Comparison of ENCODE assay signal across 15 cellular contexts in the genomic region with DNA sequence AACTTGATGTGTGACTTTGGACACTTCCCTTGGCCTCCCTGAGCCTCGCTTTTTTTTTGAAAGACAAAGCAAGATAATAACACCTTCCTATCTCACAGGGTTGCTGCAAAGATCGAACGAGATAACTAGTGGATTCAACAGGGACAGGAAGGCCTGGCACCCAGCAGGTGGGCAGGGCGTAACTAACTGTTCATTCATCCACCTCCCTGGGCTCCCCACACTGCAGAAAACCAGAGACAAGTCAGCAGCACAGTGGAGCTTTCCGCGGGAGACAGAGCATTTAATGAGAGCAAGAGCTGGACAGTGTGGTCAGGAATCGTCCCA. TPM values are rescaled to one million over a fixed set of nuclear protein-coding genes. Genes with fewer than 3 reads are reported as not detected.
A peak's percentile ranks its signal among the peaks of the same experiment; 100 is the strongest.
DNase-seq lines count a peak whose midpoint lies in the region; TF ChIP-seq lines count a peak whose summit lies in the region.
"Had no signal": no experiment of that assay in that cellular context is flagged by ENCODE, and none has a peak within 500 bp of the region (broad histone marks: within the 10 kb centered on the region; RNA-seq: fewer than 3 reads in every experiment).

No MANE protein-coding gene starts in this region.

- no peak overlapping the region for H2BK5ac ChIP-seq in H9 (ENCODE audit: insufficient read length, low read length)

- H4K8ac ChIP-seq in H9 (replicated peaks; ENCODE audit: insufficient read length, low read depth, low read length), result no peak overlapping the region

- H3K36me3 Mint-ChIP-seq in H9 (ENCODE audit: insufficient read depth in 1 of 3, low read depth in 3 of 3) (no peaks in the 10 kb centered on the region), endodermal cell (ENCODE audit: low read depth) (no peaks in the 10 kb centered on the region)

- H2BK120ac ChIP-seq in H9 (ENCODE audit: low read depth, low read length, poor library complexity, severe bottlenecking), result no peak overlapping the region

- H3K79me2 ChIP-seq in H9 (ENCODE audit: insufficient read depth, low read length), result no peaks in the 10 kb centered on the region

- H3K27ac ChIP-seq in H9 (ENCODE audit: insufficient read length, low read depth, low read length), result no peak overlapping the region
- H3K27ac ChIP-seq in endodermal cell (ENCODE audit: low read depth, low read length), result no peak overlapping the region
- peak overlapping the region in 1 of 2 donors; percentile 37 for H3K27ac ChIP-seq in liver (ENCODE audit: low read depth in 1 of 2, low read length in 2 of 2)

- H3K9me3 ChIP-seq in H9 (ENCODE audit: control insufficient read depth, low read depth, low read length) (no peaks in the 10 kb centered on the region), endodermal cell (ENCODE audit: control insufficient read depth, low read length) (no peaks in the 10 kb centered on the region), liver (ENCODE audit: control insufficient read depth in 4 of 4, low read length in 3 of 4) (no peaks in the 10 kb centered on the region)
- H3K9me3 ChIP-seq: BE2C had no signal

- no peaks in the 10 kb centered on the region for H3K79me1 ChIP-seq in H9 (ENCODE audit: insufficient read depth, low read depth, low read length, poor library complexity, severe bottlenecking)

- DNase-seq in H9 (no peak), endodermal cell (peak; percentile 81), Ammon's horn (ENCODE audit: low spot score) (no peak)
- no peak for DNase-seq in activated CD4-positive, alpha-beta T cell treated with anti-CD3 and anti-CD28 coated beads, Interleukin-2, amount 50 U/mL, for 4 hours
- no peak for DNase-seq in stimulated activated CD4-positive, alpha-beta T cell treated with anti-CD3 and anti-CD28 coated beads, Interleukin-2, amount 100 ng/mL, for 24 hours
- DNase-seq: BE2C; C1 segment of cervical spinal cord; CD4-positive, CD25-positive, alpha-beta regulatory T cell; CD8-positive, alpha-beta memory T cell; COR-L47; DMS 273 treated with DMSO at 0.1 percent for 48 hours; DMS53; GDM1 had no signal

- no peak overlapping the region for H2AFZ ChIP-seq in H9 (ENCODE audit: low read length)
- H2AFZ ChIP-seq: GM23338 had no signal

- no peaks in the 10 kb centered on the region for H4K20me1 ChIP-seq in H9 (ENCODE audit: control insufficient read depth, insufficient read depth, insufficient read length)

- no peaks in the 10 kb centered on the region for H3K4me1 Mint-ChIP-seq in H9
- H3K4me1 Mint-ChIP-seq in endodermal cell, result peaks cover 26% of the 10 kb centered on the region
- H3K4me1 Mint-ChIP-seq: CD4-positive, CD25-positive, alpha-beta regulatory T cell; CD8-positive, alpha-beta memory T cell had no signal

- TF ChIP-seq CTCF in H9 (conservative IDR thresholded peaks at IDR 0.05), result no peak
- no peak for TF ChIP-seq CTCF in endodermal cell (conservative IDR thresholded peaks at IDR 0.05)
- no peak for TF ChIP-seq CTCF in liver (IDR thresholded peaks at IDR 0.05; ENCODE audit: low read depth, low read length, missing input control)

- H3T11ph ChIP-seq in H9 (ENCODE audit: low read length), result no peak overlapping the region

- H3K14ac ChIP-seq in H9 (ENCODE audit: insufficient read depth, low read length), result no peak overlapping the region

- TF ChIP-seq RAD21 in liver (IDR thresholded peaks at IDR 0.05), result peak in 1 of 2 donors; percentile 21

- H2AK5ac ChIP-seq in H9 (ENCODE audit: insufficient read length, low read length), result no peak overlapping the region

- no peaks in the 10 kb centered on the region for H3K23me2 ChIP-seq in H9 (ENCODE audit: insufficient read length, low read depth, low read length, poor library complexity, severe bottlenecking)

- WGBS in H9 (ENCODE audit: extremely low coverage, insufficient read length, low lambda C conversion rate), result no CpG with 5 or more reads among the region's 7 CpGs
- 67 to 84% methylated on average over 3 to 7 of the region's 7 CpGs for WGBS in endodermal cell (ENCODE audit: insufficient coverage in 1 of 2, insufficient read length in 1 of 2), 2 experiments
- 50% methylated on average over 7 of the region's 7 CpGs for WGBS in liver

- H3K18ac ChIP-seq in H9 (ENCODE audit: insufficient read length, low read depth, low read length), result peak overlapping the region; percentile 16

- no peak overlapping the region for H3K56ac ChIP-seq in H9 (ENCODE audit: insufficient read length, low read depth, low read length)

- H3K4me1 ChIP-seq in H9 (ENCODE audit: insufficient read depth, low read length) (no peaks in the 10 kb centered on the region), endodermal cell (ENCODE audit: control insufficient read depth, insufficient read depth, low read length) (peaks cover 9% of the 10 kb centered on the region), liver (ENCODE audit: control insufficient read depth in 4 of 4, insufficient read depth in 4 of 4, low read length in 3 of 4) (peaks cover 4 to 51% (median 38%) of the 10 kb centered on the region in 4 donors)
- H3K4me1 ChIP-seq: BE2C had no signal

- no peaks in the 10 kb centered on the region for H3K36me3 ChIP-seq in endodermal cell (ENCODE audit: control insufficient read depth, insufficient read depth, low read length)
- peaks cover 1 to 14% (median 6%) of the 10 kb centered on the region in 4 donors for H3K36me3 ChIP-seq in liver (ENCODE audit: control insufficient read depth in 4 of 4, insufficient read depth in 3 of 4, low read depth in 1 of 4, low read length in 3 of 4)
- H3K36me3 ChIP-seq: BE2C had no signal

- no peak overlapping the region for H2BK15ac ChIP-seq in H9 (ENCODE audit: low read depth, low read length)

- no peak overlapping the region for H3K4me2 ChIP-seq in H9 (ENCODE audit: insufficient read depth, insufficient read length, low read length)
- H3K4me2 ChIP-seq: GM23338 had no signal

- H3K9ac ChIP-seq in H9 (ENCODE audit: extremely low read depth, insufficient read length, low read length) (no peak overlapping the region), endodermal cell (ENCODE audit: extremely low read depth, low read length, poor library complexity, severe bottlenecking) (no peak overlapping the region), liver (ENCODE audit: low read depth in 1 of 2, low read length in 2 of 2) (no peak overlapping the region)

- no peaks in the 10 kb centered on the region for H3K27me3 ChIP-seq in H9 (ENCODE audit: insufficient read depth, low read length)
- H3K27me3 ChIP-seq in endodermal cell (ENCODE audit: control insufficient read depth, insufficient read depth, low read length, poor library complexity, severe bottlenecking), result no peaks in the 10 kb centered on the region
- no peaks in the 10 kb centered on the region for H3K27me3 ChIP-seq in liver (ENCODE audit: control insufficient read depth in 4 of 4, insufficient read depth in 4 of 4, low read length in 3 of 4)
- H3K27me3 ChIP-seq: BE2C had no signal

- H3K23ac ChIP-seq in H9 (ENCODE audit: insufficient read length, low read depth, low read length), result no peak overlapping the region

- H3K9me3 Mint-ChIP-seq in H9 (no peaks in the 10 kb centered on the region; a peak in 1 of 5 replicates), endodermal cell (no peaks in the 10 kb centered on the region)
- H3K9me3 Mint-ChIP-seq: CD8-positive, alpha-beta memory T cell; GM23338 had no signal

- no peak overlapping the region for H3K4me3 ChIP-seq in endodermal cell (ENCODE audit: low read length)
- H3K4me3 ChIP-seq in liver (ENCODE audit: low read depth in 1 of 3, low read length in 3 of 3), result no peak overlapping the region
- H3K4me3 ChIP-seq: GM23338 had no signal

- H4K91ac ChIP-seq in H9 (ENCODE audit: insufficient read length, low read depth, low read length), result no peak overlapping the region

- H2BK12ac ChIP-seq in H9 (ENCODE audit: insufficient read length, low read depth, low read length), result no peak overlapping the region

- H2BK20ac ChIP-seq in H9 (ENCODE audit: low read depth, low read length, poor library complexity, severe bottlenecking), result no peak overlapping the region

- H3K27me3 Mint-ChIP-seq in H9 (ENCODE audit: low read depth) (peaks cover 9% of the 10 kb centered on the region), endodermal cell (ENCODE audit: insufficient read depth) (peaks cover 5% of the 10 kb centered on the region)

- H4K5ac ChIP-seq in H9 (ENCODE audit: insufficient read length, low read depth, low read length), result no peak overlapping the region

- no peak overlapping the region for H3K4me3 Mint-ChIP-seq in H9
- peak overlapping the region; percentile 5 for H3K4me3 Mint-ChIP-seq in endodermal cell
- H3K4me3 Mint-ChIP-seq: CD4-positive, CD25-positive, alpha-beta regulatory T cell; CD8-positive, alpha-beta memory T cell; GM23338 had no signal

- H3K4ac ChIP-seq in H9 (ENCODE audit: low read depth, low read length), result no peak overlapping the region

- H3K27ac Mint-ChIP-seq in H9 (no peak overlapping the region; a peak in 1 of 7 replicates), endodermal cell (peak overlapping the region; percentile 45)
- H3K27ac Mint-ChIP-seq: CD4-positive, CD25-positive, alpha-beta regulatory T cell; CD8-positive, alpha-beta memory T cell had no signal

RNA-seq across cellular contexts. Expression of gene SLC13A5, which starts 28.7 kb away (rescaled TPM):
- total RNA-seq in H9 (2021), result 1.4 and 1.6 TPM in 2 replicates
- 1 to 10 TPM; 3.9 to 8.4 TPM for total RNA-seq in endodermal cell
- polyA plus RNA-seq in endodermal cell (2013, experiment 1 of 2), result 1.5 TPM
- polyA plus RNA-seq in endodermal cell (2013, experiment 2 of 2), result 0.66 TPM
- total RNA-seq in liver, result 100 to 1,000 TPM in 1 of 2 donors, 10 to 100 TPM in 1; 88.4 to 399 TPM
- 100 to 1,000 TPM; 159 to 329 TPM for polyA plus RNA-seq in liver
- total RNA-seq: CD4-positive, CD25-positive, alpha-beta regulatory T cell; CD8-positive, alpha-beta memory T cell had no signal
- polyA plus RNA-seq: CD4-positive, CD25-positive, alpha-beta regulatory T cell; CD8-positive, alpha-beta memory T cell had no signal

RNA-seq across cellular contexts. Expression of gene C17orf100, which starts 32.9 kb away (rescaled TPM):
- total RNA-seq in H9 (2021), result 0.70 and 1.1 TPM in 2 replicates
- 1 to 10 TPM; 2.7 to 3.0 TPM for total RNA-seq in endodermal cell
- polyA plus RNA-seq in endodermal cell (2013, experiment 1 of 2), result 5.2 TPM
- polyA plus RNA-seq in endodermal cell (2013, experiment 2 of 2), result 4.6 TPM
- total RNA-seq in liver, result 1 to 10 TPM in 1 of 2 donors, under 1 TPM in 1; 0.56 to 2.2 TPM
- polyA plus RNA-seq in liver, result 10 to 100 TPM in 1 of 2 donors, 1 to 10 TPM in 1; 3.3 to 33.2 TPM

RNA-seq across cellular contexts. Expression of gene MED31, which starts 33.0 kb away (rescaled TPM):
- total RNA-seq in H9 (2021) (9.1 and 11.8 TPM in 2 replicates), endodermal cell (10 to 100 TPM; 12.8 to 16.6 TPM), liver (10 to 100 TPM in 1 of 2 donors, 1 to 10 TPM in 1; 6.9 to 10.4 TPM)
- polyA plus RNA-seq in endodermal cell (2013, experiment 1 of 2), result 25.6 TPM
- 22.8 TPM for polyA plus RNA-seq in endodermal cell (2013, experiment 2 of 2)
- 10 to 100 TPM in 1 of 2 donors, 1 to 10 TPM in 1; 7.0 to 29.8 TPM for polyA plus RNA-seq in liver

RNA-seq across cellular contexts. Expression of gene TXNDC17, which starts 43.6 kb away (rescaled TPM):
- total RNA-seq in H9 (2021), result 170 and 188 TPM in 2 replicates
- total RNA-seq in endodermal cell, result 100 to 1,000 TPM; 135 to 151 TPM
- 175 TPM for polyA plus RNA-seq in endodermal cell (2013, experiment 1 of 2)
- 166 TPM for polyA plus RNA-seq in endodermal cell (2013, experiment 2 of 2)
- total RNA-seq in liver, result 10 to 100 TPM; 32.9 to 58.4 TPM
- polyA plus RNA-seq in liver, result 100 to 1,000 TPM; 141 to 329 TPM

RNA-seq across cellular contexts. Expression of gene KIAA0753, which starts 43.9 kb away (rescaled TPM):
- total RNA-seq in H9 (2021) (37.2 and 37.4 TPM in 2 replicates), endodermal cell (10 to 100 TPM; 37.2 to 50.1 TPM), liver (1 to 10 TPM; 3.8 to 5.9 TPM)
- 23.3 TPM for polyA plus RNA-seq in endodermal cell (2013, experiment 1 of 2)
- polyA plus RNA-seq in endodermal cell (2013, experiment 2 of 2), result 24.5 TPM
- polyA plus RNA-seq in liver, result 1 to 10 TPM; 2.0 to 2.1 TPM

Comparison
In these comparisons a context has a peak if more than half of its experiments do, and no peak if none do; other contexts are left out.
1. RNA of gene SLC13A5, which starts 28.7 kb away (total RNA-seq): 88.4 to 399 TPM in liver; 3.9 to 8.4 TPM in endodermal cell and 1.4 to 1.6 TPM in H9; every median in the first group is over 4 times any median in the second.